In genomic region chr9:108516391-108516790, GRCh38 we compare ENCODE assay signal across 22 cellular contexts.
"Had no signal": no experiment of that assay in that cellular context is flagged by ENCODE, and none has a peak within 500 bp of the region (broad histone marks: within the 10 kb centered on the region; RNA-seq: fewer than 3 reads in every experiment).

No MANE protein-coding gene starts in this region.

- H3K79me2 ChIP-seq: hepatocyte had no signal

- H2AFZ ChIP-seq: hepatocyte had no signal

- H3K4me1 Mint-ChIP-seq: mesothelial cell of epicardium had no signal

- DNase-seq: colonic mucosa; cortex of kidney; dermis blood vessel endothelial cell; effector CD8-positive, alpha-beta T cell; effector memory CD8-positive, alpha-beta T cell; erythroblast; esophagus squamous epithelium; foreskin fibroblast; heart left ventricle; left cardiac atrium; left lung; left ventricle myocardium superior; lower lobe of right lung; mesenchymal stem cell; mucosa of descending colon; naive B cell had no signal

- H3K4me3 ChIP-seq: colonic mucosa, esophagus squamous epithelium, gastroesophageal sphincter, heart left ventricle, hepatocyte, left lung, lower lobe of right lung, mucosa of descending colon had no signal

- H3K4me3 Mint-ChIP-seq: effector memory CD8-positive, alpha-beta T cell; endodermal cell; mesothelial cell of epicardium; naive B cell had no signal

- H3K27me3 ChIP-seq: colonic mucosa, esophagus squamous epithelium, gastroesophageal sphincter, heart left ventricle, hepatocyte, left lung had no signal

- H3K9me3 Mint-ChIP-seq: endodermal cell, mesothelial cell of epicardium, naive B cell had no signal

- H3K36me3 Mint-ChIP-seq: mesothelial cell of epicardium, naive B cell had no signal

- H3K4me2 ChIP-seq: hepatocyte had no signal

- H3K27ac Mint-ChIP-seq: effector memory CD8-positive, alpha-beta T cell; endodermal cell; mesothelial cell of epicardium; naive B cell had no signal

- H3K27me3 Mint-ChIP-seq: effector memory CD8-positive, alpha-beta T cell had no signal

- H3K4me1 ChIP-seq: colonic mucosa, esophagus squamous epithelium, gastroesophageal sphincter, left lung, lower lobe of right lung had no signal

- H3K36me3 ChIP-seq: colonic mucosa, esophagus squamous epithelium, gastroesophageal sphincter, heart left ventricle, left lung, lower lobe of right lung had no signal

- H3K9me3 ChIP-seq: colonic mucosa, esophagus squamous epithelium, gastroesophageal sphincter, heart left ventricle, left lung, lower lobe of right lung, mucosa of descending colon had no signal

- H3K27ac ChIP-seq: colonic mucosa, epithelial cell of prostate, esophagus squamous epithelium, gastroesophageal sphincter, heart left ventricle, hepatocyte, left lung, lower lobe of right lung had no signal

- ATAC-seq: effector memory CD8-positive, alpha-beta T cell; esophagus mucosa; gastroesophageal sphincter; left cardiac atrium; left lung; left ventricle myocardium superior; lower lobe of right lung; mucosa of descending colon had no signal
